Comparison of ENCODE assay signal across 22 cellular contexts in the genomic region with DNA sequence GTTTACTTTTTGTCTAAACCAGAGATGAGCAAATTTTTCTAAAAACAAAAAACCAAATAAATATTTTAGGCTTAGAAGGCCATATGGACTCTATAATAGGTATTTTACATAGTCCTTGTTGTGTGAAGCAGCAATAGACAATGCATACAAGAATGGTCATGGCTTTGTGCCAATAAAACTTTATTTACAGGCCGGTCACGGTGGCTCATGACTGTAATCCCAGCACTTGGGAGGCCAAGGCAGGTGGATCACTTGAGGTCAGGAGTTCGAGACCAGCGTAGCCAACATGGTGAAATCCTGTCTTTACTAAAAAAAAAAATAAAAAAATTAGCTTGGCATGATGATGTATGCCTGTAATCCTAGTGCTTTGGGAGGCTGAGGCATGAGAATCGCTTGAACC.
"Had no signal": no experiment of that assay in that cellular context is flagged by ENCODE, and none has a peak within 500 bp of the region (broad histone marks: within the 10 kb centered on the region; RNA-seq: fewer than 3 reads in every experiment).

No MANE protein-coding gene starts in this region.

- ATAC-seq: SK-N-SH treated with all-trans-retinoic acid at 6 μM for 48 hours had no signal

- DNase-seq: IMR-90, Karpas-422, KBM-7, MM.1S, NCI-H1092 treated with DMSO at 0.1 percent for 48 hours, NCI-H1436, NCI-H187, NCI-H2029, NCI-H2081 treated with DMSO at 0.1 percent for 48 hours, NCI-H2171, NCI-H226, NCI-H446, NCI-H510A, NCI-H524 treated with DMSO at 0.1 percent for 48 hours, NCI-H69, NCI-H774, Right ventricle myocardium superior, RPMI8226 had no signal

- H3K27ac ChIP-seq: HL-60 had no signal

- FAIRE-seq: HTR-8/SVneo, RCC 7860 had no signal
